ENCODE assay signal across 2 cellular contexts in the genomic region with DNA sequence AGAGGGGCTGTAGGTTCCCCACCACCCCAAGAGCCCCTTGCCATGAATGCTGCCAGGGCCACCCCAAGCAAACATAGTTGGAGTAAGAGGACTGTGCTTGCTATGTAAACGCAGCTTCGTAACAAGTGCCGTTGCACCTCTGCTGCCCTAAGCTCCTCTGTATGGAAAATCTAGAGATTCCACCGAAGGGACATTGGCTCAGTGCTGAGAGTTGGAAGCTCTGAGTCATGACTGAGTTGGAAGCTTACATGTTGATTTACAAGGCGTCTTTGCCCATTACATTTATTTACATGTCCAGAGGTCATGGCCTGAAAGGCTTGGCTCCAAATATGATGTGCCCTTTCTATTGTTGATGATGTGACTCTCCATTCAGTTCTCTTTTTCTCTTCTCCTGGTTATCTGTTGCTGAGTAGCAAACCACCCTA.
TF ChIP-seq lines count a peak whose summit lies in the region.

No MANE protein-coding gene starts in this region.

TF ChIP-seq in IMR-90, 13 proteins besides CTCF, POLR2A, EP300 and RAD21 (continued from another document):
- TF ChIP-seq, protein P1, sequence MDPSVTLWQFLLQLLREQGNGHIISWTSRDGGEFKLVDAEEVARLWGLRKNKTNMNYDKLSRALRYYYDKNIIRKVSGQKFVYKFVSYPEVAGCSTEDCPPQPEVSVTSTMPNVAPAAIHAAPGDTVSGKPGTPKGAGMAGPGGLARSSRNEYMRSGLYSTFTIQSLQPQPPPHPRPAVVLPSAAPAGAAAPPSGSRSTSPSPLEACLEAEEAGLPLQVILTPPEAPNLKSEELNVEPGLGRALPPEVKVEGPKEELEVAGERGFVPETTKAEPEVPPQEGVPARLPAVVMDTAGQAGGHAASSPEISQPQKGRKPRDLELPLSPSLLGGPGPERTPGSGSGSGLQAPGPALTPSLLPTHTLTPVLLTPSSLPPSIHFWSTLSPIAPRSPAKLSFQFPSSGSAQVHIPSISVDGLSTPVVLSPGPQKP (IDR thresholded peaks at IDR 0.05; ENCODE audit: borderline replicate concordance, low read depth, low read length), result no peak
- TF ChIP-seq SMC3 (IDR thresholded peaks at IDR 0.05; ENCODE audit: low read depth, low read length) (no peak), MAFK (IDR thresholded peaks at IDR 0.05; ENCODE audit: low read depth, low read length) (no peak), FOS (IDR thresholded peaks at IDR 0.05; ENCODE audit: low read depth, low read length) (no peak; the same call in 1 of the 2 replicates), MAZ (IDR thresholded peaks at IDR 0.05; ENCODE audit: borderline replicate concordance, low read depth, low read length) (no peak)

TF ChIP-seq in liver, 16 proteins besides CTCF, POLR2A, EP300 and RAD21 (continued from another document):
- TF ChIP-seq TAF1 (conservative IDR thresholded peaks at IDR 0.05) (no peak), EGR1 (IDR thresholded peaks at IDR 0.05; ENCODE audit: low read depth in 2 of 2) (peak; percentile 61 to 98), SP1 (IDR thresholded peaks at IDR 0.05) (peak; percentile 82), GABPA (IDR thresholded peaks at IDR 0.05 in 1 of 2, conservative IDR thresholded peaks at IDR 0.05 in 1 of 2) (peak in 1 of 2 donors; percentile 35), NR2F2 (IDR thresholded peaks at IDR 0.05) (peak; percentile 75), JUND (IDR thresholded peaks at IDR 0.05) (peak; percentile 99 to 100), YY1 (IDR thresholded peaks at IDR 0.05) (peak; percentile 79)
- TF ChIP-seq, protein P2, sequence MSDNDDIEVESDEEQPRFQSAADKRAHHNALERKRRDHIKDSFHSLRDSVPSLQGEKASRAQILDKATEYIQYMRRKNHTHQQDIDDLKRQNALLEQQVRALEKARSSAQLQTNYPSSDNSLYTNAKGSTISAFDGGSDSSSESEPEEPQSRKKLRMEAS (IDR thresholded peaks at IDR 0.05), result peak; percentile 82
- TF ChIP-seq, protein P3, sequence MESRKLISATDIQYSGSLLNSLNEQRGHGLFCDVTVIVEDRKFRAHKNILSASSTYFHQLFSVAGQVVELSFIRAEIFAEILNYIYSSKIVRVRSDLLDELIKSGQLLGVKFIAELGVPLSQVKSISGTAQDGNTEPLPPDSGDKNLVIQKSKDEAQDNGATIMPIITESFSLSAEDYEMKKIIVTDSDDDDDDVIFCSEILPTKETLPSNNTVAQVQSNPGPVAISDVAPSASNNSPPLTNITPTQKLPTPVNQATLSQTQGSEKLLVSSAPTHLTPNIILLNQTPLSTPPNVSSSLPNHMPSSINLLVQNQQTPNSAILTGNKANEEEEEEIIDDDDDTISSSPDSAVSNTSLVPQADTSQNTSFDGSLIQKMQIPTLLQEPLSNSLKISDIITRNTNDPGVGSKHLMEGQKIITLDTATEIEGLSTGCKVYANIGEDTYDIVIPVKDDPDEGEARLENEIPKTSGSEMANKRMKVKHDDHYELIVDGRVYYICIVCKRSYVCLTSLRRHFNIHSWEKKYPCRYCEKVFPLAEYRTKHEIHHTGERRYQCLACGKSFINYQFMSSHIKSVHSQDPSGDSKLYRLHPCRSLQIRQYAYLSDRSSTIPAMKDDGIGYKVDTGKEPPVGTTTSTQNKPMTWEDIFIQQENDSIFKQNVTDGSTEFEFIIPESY (IDR thresholded peaks at IDR 0.05), result peak; percentile 82
- TF ChIP-seq, protein P4, sequence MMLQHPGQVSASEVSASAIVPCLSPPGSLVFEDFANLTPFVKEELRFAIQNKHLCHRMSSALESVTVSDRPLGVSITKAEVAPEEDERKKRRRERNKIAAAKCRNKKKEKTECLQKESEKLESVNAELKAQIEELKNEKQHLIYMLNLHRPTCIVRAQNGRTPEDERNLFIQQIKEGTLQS (IDR thresholded peaks at IDR 0.05), result peak; percentile 97
